19 cellular contexts compared by ENCODE assay signal in the genomic region with DNA sequence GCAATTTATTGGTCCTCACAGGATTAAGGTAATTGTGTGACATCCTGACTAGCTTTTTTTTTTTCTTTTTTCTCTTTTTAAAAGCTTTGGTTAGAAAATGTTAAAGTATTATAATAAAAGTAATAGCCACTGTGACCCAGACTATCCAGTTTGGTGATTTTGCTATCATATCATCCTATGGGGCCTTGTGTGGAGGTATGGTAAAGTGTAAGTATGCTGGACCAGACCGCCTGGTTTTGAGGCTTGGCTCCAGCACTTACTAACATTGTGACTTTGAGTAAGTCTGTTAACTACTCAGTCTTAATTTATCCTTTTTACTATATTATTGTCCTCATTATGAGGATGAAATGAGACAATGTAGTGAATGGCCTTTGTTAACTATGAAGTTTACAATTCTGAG. TPM values are rescaled to one million over a fixed set of nuclear protein-coding genes. Genes with fewer than 3 reads are reported as not detected.
DNase-seq lines count a peak whose midpoint lies in the region; ATAC-seq and TF ChIP-seq lines count a peak whose summit lies in the region.
"Had no signal": no experiment of that assay in that cellular context is flagged by ENCODE, and none has a peak within 500 bp of the region (broad histone marks: within the 10 kb centered on the region; RNA-seq: fewer than 3 reads in every experiment).

No MANE protein-coding gene starts in this region.

- H3K4me3 ChIP-seq in GM23248 (no peak overlapping the region), PC-9 (0 out of 2 replicates have a peak overlapping the region, but pooled peaks have one; percentile 14), psoas muscle (no peak overlapping the region)
- H3K4me3 ChIP-seq: HAP-1 had no signal

- peak overlapping the region; percentile 4; the same call in 1 of the 2 replicates for H3K27ac ChIP-seq in GM23248
- peak overlapping the region; percentile 56 for H3K27ac ChIP-seq in PC-9
- H3K27ac ChIP-seq in psoas muscle, result no peak overlapping the region
- H3K27ac ChIP-seq: 22Rv1 had no signal

- intact Hi-C loops in activated CD4-positive, alpha-beta T cell treated with anti-CD3 and anti-CD28 coated beads, Interleukin-2, amount 10 ng/mL, durations not matched to agents 24 days and 14 days (cut with micrococcal nuclease), result no loop called here
- intact Hi-C loops in PC-9 (cut with micrococcal nuclease; ENCODE audit: unreplicated experiment) (loop anchor here (10.0 kb wide), 1 partner anchor 184 kb away; a partner anchor contains a TSS), psoas muscle (cut with DNase I) (loop anchor here (10.0 kb wide), 2 partner anchors 806 to 826 kb away; no protein-coding TSS in a partner anchor)

- H3K27ac Mint-ChIP-seq in activated CD4-positive, alpha-beta T cell treated with anti-CD3 and anti-CD28 coated beads, Interleukin-2, amount 10 ng/mL, durations not matched to agents 24 days and 14 days, result no peak overlapping the region
- peak overlapping the region; percentile 36 for H3K27ac Mint-ChIP-seq in nephron progenitor cell
- H3K27ac Mint-ChIP-seq: CD4-positive, alpha-beta memory T cell had no signal

- no peak overlapping the region for H3K4me2 ChIP-seq in GM23248 (ENCODE audit: unreplicated experiment)
- H3K4me2 ChIP-seq in PC-9, result peak overlapping the region; percentile 20; the same call in 1 of the 2 replicates

- peaks cover 86% of the 10 kb centered on the region for H3K36me3 ChIP-seq in GM23248 (ENCODE audit: low read depth)
- H3K36me3 ChIP-seq in PC-9 (ENCODE audit: low read depth), result peaks cover 78% of the 10 kb centered on the region
- peaks cover 9 to 91% of the 10 kb centered on the region in 2 donors for H3K36me3 ChIP-seq in psoas muscle (ENCODE audit: insufficient read depth in 1 of 2, low read depth in 1 of 2)

- no TSS peak for BruUV-seq in PC-9 (replicated peaks; lab: Mats Ljungman, UMichigan)

- POLR2A ChIA-PET in PC-9 (lab: Charles Lee; ENCODE audit: unreplicated experiment), result interaction anchor here (0.5 to 0.7 kb wide), 4 partner anchors 24 to 75 kb away, joined by 3 to 8 read pairs (median 4); no protein-coding TSS in a partner anchor

- H3K9me3 ChIP-seq in GM23248 (ENCODE audit: low read depth) (no peaks in the 10 kb centered on the region), PC-9 (ENCODE audit: insufficient read depth, low read depth) (no peaks in the 10 kb centered on the region), psoas muscle (no peaks in the 10 kb centered on the region)
- H3K9me3 ChIP-seq: HAP-1 had no signal

- no peak overlapping the region for H3K4me3 Mint-ChIP-seq in activated CD4-positive, alpha-beta T cell treated with anti-CD3 and anti-CD28 coated beads, Interleukin-2, amount 10 ng/mL, durations not matched to agents 24 days and 14 days
- no peak overlapping the region for H3K4me3 Mint-ChIP-seq in nephron progenitor cell
- H3K4me3 Mint-ChIP-seq: CD4-positive, alpha-beta memory T cell had no signal

- H3K9me3 Mint-ChIP-seq in activated CD4-positive, alpha-beta T cell treated with anti-CD3 and anti-CD28 coated beads, Interleukin-2, amount 10 ng/mL, durations not matched to agents 24 days and 14 days, result no peaks in the 10 kb centered on the region
- peaks cover 7% of the 10 kb centered on the region for H3K9me3 Mint-ChIP-seq in nephron progenitor cell
- H3K9me3 Mint-ChIP-seq: CD4-positive, alpha-beta memory T cell had no signal

- H4K20me1 ChIP-seq in GM23248 (ENCODE audit: insufficient read depth), result peaks cover 5% of the 10 kb centered on the region
- H4K20me1 ChIP-seq in PC-9 (ENCODE audit: insufficient read depth), result peaks cover 90% of the 10 kb centered on the region

- no peaks in the 10 kb centered on the region for H3K4me1 ChIP-seq in GM23248 (ENCODE audit: insufficient read depth)
- H3K4me1 ChIP-seq in PC-9 (replicated peaks; ENCODE audit: insufficient read depth), result peaks cover 70% of the 10 kb centered on the region
- H3K4me1 ChIP-seq in psoas muscle, result no peaks in the 10 kb centered on the region
- H3K4me1 ChIP-seq: HAP-1 had no signal

- H3K9ac ChIP-seq in GM23248, result no peak overlapping the region

- H2AFZ ChIP-seq in GM23248 (no peak overlapping the region), PC-9 (no peak overlapping the region)

- no peak for ATAC-seq in psoas muscle
- no peak for ATAC-seq in HG03469 (IDR thresholded peaks at IDR 0.05; ENCODE audit: unreplicated experiment)

- H3K9me2 ChIP-seq in GM23248 (ENCODE audit: insufficient read depth), result no peaks in the 10 kb centered on the region
- no peaks in the 10 kb centered on the region for H3K9me2 ChIP-seq in PC-9 (ENCODE audit: insufficient read depth)

- no peak for TF ChIP-seq CTCF in PC-9 (conservative IDR thresholded peaks at IDR 0.05)
- no peak for TF ChIP-seq CTCF in nephron progenitor cell (IDR thresholded peaks at IDR 0.05)
- no peak for TF ChIP-seq CTCF in psoas muscle (IDR thresholded peaks at IDR 0.05)

- 65 to 76% methylated on average over 1 of the region's 1 CpG for WGBS in GM23248 (ENCODE audit: low coverage in 1 of 2, low lambda C conversion rate in 2 of 2, missing lambda C conversion rate in 2 of 2), 2 experiments
- 90 to 94% (median 92%) methylated on average over 1 of the region's 1 CpG for WGBS in psoas muscle, 3 donors

- H3F3A ChIP-seq in GM23248 (ENCODE audit: insufficient read depth), result peaks cover 75% of the 10 kb centered on the region
- peaks cover 90% of the 10 kb centered on the region for H3F3A ChIP-seq in PC-9 (ENCODE audit: insufficient read depth, low read depth)

- H3K4me1 Mint-ChIP-seq in activated CD4-positive, alpha-beta T cell treated with anti-CD3 and anti-CD28 coated beads, Interleukin-2, amount 10 ng/mL, durations not matched to agents 24 days and 14 days, result peaks cover 8% of the 10 kb centered on the region
- H3K4me1 Mint-ChIP-seq in nephron progenitor cell, result no peaks in the 10 kb centered on the region

- H3K36me3 Mint-ChIP-seq in activated CD4-positive, alpha-beta T cell treated with anti-CD3 and anti-CD28 coated beads, Interleukin-2, amount 10 ng/mL, durations not matched to agents 24 days and 14 days (ENCODE audit: low read depth), result peaks cover 56% of the 10 kb centered on the region
- H3K36me3 Mint-ChIP-seq in nephron progenitor cell (ENCODE audit: low read depth), result peaks cover 81% of the 10 kb centered on the region

- H3K79me2 ChIP-seq in GM23248 (ENCODE audit: insufficient read depth) (peaks cover 89% of the 10 kb centered on the region), PC-9 (ENCODE audit: low read depth) (peaks cover 89% of the 10 kb centered on the region)

- no peaks in the 10 kb centered on the region for H3K27me3 ChIP-seq in GM23248 (replicated peaks; ENCODE audit: insufficient read depth)
- no peaks in the 10 kb centered on the region for H3K27me3 ChIP-seq in PC-9 (ENCODE audit: insufficient read depth, low read depth)
- no peaks in the 10 kb centered on the region for H3K27me3 ChIP-seq in psoas muscle (ENCODE audit: insufficient read depth in 3 of 3, low read length in 2 of 3)

- in situ Hi-C loops in GM23248 (cut with MboI), result no loop called here

- no peaks in the 10 kb centered on the region for H3K27me3 Mint-ChIP-seq in activated CD4-positive, alpha-beta T cell treated with anti-CD3 and anti-CD28 coated beads, Interleukin-2, amount 10 ng/mL, durations not matched to agents 24 days and 14 days
- H3K27me3 Mint-ChIP-seq in nephron progenitor cell (ENCODE audit: low read depth, poor library complexity), result no peaks in the 10 kb centered on the region
- H3K27me3 Mint-ChIP-seq: CD4-positive, alpha-beta memory T cell had no signal

- peak; percentile 49 for DNase-seq in activated CD4-positive, alpha-beta T cell treated with anti-CD3 and anti-CD28 coated beads, Interleukin-2, amount 10 ng/mL, durations not matched to agents 24 days and 14 days
- no peak for DNase-seq in activated CD4-positive, alpha-beta T cell treated with anti-CD3 and anti-CD28 coated beads for 48 hours
- DNase-seq in GM23248 (no peak), PC-9 (no peak), nephron progenitor cell (no peak), psoas muscle (no peak), nucleus accumbens (lab: John Stamatoyannopoulos, UW) (no peak)
- DNase-seq: ACHN; AML-193; C1 segment of cervical spinal cord; Calu3; CD4-positive, alpha-beta memory T cell; COR-L47; DMS53; DMS79 treated with DMSO at 0.1 percent for 48 hours; GOT3 had no signal

- CTCF ChIA-PET in PC-9 (lab: Charles Lee), result no interaction called here

RNA-seq across cellular contexts. Expression of a gene that starts 15.5 kb away (rescaled TPM):
- 9.0 and 9.7 TPM in 2 replicates for total RNA-seq in activated CD4-positive, alpha-beta T cell treated with anti-CD3 and anti-CD28 coated beads, Interleukin-2, amount 10 ng/mL, durations not matched to agents 24 days and 14 days
- 6.9 and 9.0 TPM in 2 replicates for total RNA-seq in GM23248 (2014; rRNA removed; shearing (Covaris generic))
- polyA plus RNA-seq in GM23248 (2016; fragmentation: Nextera tagmentation; extraction: Ambion mirVana), result 5.3 and 5.7 TPM in 2 replicates
- total RNA-seq in PC-9 (2021), result 42.4 and 47.4 TPM in 2 replicates
- total RNA-seq in psoas muscle, result 1 to 10 TPM in 1 of 4 donors, under 1 TPM in 3; 0.94 to 1.3 (median 0.99) TPM
- under 1 TPM; 0.28 to 0.95 (median 0.56) TPM for polyA plus RNA-seq in psoas muscle
